Comparison of ENCODE assay signal across 12 cellular contexts in the genomic region with DNA sequence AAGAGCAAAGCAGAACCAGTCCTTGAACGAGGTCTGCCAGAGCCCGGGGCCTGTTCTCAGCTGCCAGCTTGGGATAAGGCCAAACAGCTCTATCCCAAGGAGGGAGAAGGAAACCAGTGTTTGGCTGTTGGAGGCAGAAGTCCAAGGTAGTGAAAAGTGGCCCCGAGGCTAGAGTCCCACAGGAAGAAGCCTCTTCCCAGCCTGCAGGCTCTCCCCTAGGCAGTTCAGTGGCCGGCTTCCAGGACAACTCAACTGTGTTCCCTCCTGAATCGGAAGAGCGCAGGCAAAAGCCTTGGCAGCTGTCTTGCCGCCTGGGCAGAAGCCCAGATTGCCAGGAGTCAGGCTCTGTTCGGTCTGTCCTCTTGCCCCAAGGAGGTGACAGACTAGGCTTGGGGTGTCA. TPM values are rescaled to one million over a fixed set of nuclear protein-coding genes. Genes with fewer than 3 reads are reported as not detected.
DNase-seq lines count a peak whose midpoint lies in the region; ATAC-seq and TF ChIP-seq lines count a peak whose summit lies in the region.
"Had no signal": no experiment of that assay in that cellular context is flagged by ENCODE, and none has a peak within 500 bp of the region (broad histone marks: within the 10 kb centered on the region; RNA-seq: fewer than 3 reads in every experiment).

No MANE protein-coding gene starts in this region.

- CTCF ChIA-PET in HEK293T (lab: Yijun Ruan, JAX): interaction anchor here (1.0 kb wide), 1 partner anchor 73 kb away, joined by 3 read pairs; no protein-coding TSS in a partner anchor

- intact Hi-C loops in adrenal gland (cut with DNase I): no loop called here
- intact Hi-C loops in heart left ventricle (cut with DNase I): loop anchor here in 7 of 10 donors (2.0 to 10.0 kb wide), 6 partner anchors 57 to 469 kb away; a partner anchor contains a TSS
- intact Hi-C loops in sciatic nerve (cut with DNase I): no loop called here

- H3K4me3 ChIP-seq in adrenal gland (no peak overlapping the region), heart left ventricle (no peak overlapping the region)
- H3K4me3 ChIP-seq: BLaER1 treated with 17β-estradiol and CSF1 and Interleukin-3, amounts not matched to agents 10 nM and 100 nM; cardiac muscle cell had no signal

- ATAC-seq in heart left ventricle (peak; percentile 73 to 83 (median 80)), sciatic nerve (peak; percentile 16), GM21515 (IDR thresholded peaks at IDR 0.05; ENCODE audit: unreplicated experiment) (no peak), HG02885 (IDR thresholded peaks at IDR 0.05; ENCODE audit: poor library complexity, unreplicated experiment) (no peak)
- ATAC-seq: activated CD8-positive, alpha-beta T cell treated with anti-CD3 and anti-CD28 coated beads, Interleukin-2, amount 10 ng/mL, durations not matched to agents 7 days and 5 days had no signal

- POLR2A ChIA-PET in HEK293T (lab: Yijun Ruan, JAX): interaction anchor here (1.6 kb wide), 1 partner anchor 20 kb away, joined by 4 read pairs; a partner anchor contains a TSS

- peaks cover 5 to 11% of the 10 kb centered on the region in 2 donors for H3K4me1 ChIP-seq in adrenal gland (replicated peaks in 1 of 2)
- H3K4me1 ChIP-seq in heart left ventricle: peaks cover 7 to 44% (median 23%) of the 10 kb centered on the region in 12 donors

- DNase-seq in DMS79 (lab: John Stamatoyannopoulos, UW) (peak; percentile 32), adrenal gland (peak; percentile 86 to 94 (median 91)), heart left ventricle (peak; percentile 81 to 93 (median 90)), sciatic nerve (ENCODE audit: low spot score) (peak; percentile 69), HEK293T (ENCODE audit: extremely low spot score) (no peak), iPS-NIHi11 (ENCODE audit: low spot score) (no peak)
- DNase-seq: activated CD8-positive, alpha-beta T cell treated with anti-CD3 and anti-CD28 coated beads, Interleukin-2, amount 10 ng/mL, durations not matched to agents 7 days and 5 days; NCI-H526 treated with DMSO at 0.1 percent for 48 hours had no signal

- H3K27me3 ChIP-seq in adrenal gland: no peaks in the 10 kb centered on the region
- H3K27me3 ChIP-seq in heart left ventricle: no peaks in the 10 kb centered on the region
- H3K27me3 ChIP-seq: BLaER1 treated with 17β-estradiol and CSF1 and Interleukin-3, amounts not matched to agents 10 nM and 100 nM; cardiac muscle cell had no signal

- H3K9me3 ChIP-seq in adrenal gland (replicated peaks in 1 of 3) (no peaks in the 10 kb centered on the region), heart left ventricle (no peaks in the 10 kb centered on the region)
- H3K9me3 ChIP-seq: BLaER1 treated with 17β-estradiol and CSF1 and Interleukin-3, amounts not matched to agents 10 nM and 100 nM had no signal

- TF ChIP-seq POLR2A in adrenal gland (IDR thresholded peaks at IDR 0.05): no peak
- TF ChIP-seq POLR2A in heart left ventricle (IDR thresholded peaks at IDR 0.05): no peak

- H3K27ac ChIP-seq in adrenal gland: peak overlapping the region; percentile 31 to 76 (median 50)
- peak overlapping the region; percentile 6 to 85 (median 62) for H3K27ac ChIP-seq in heart left ventricle
- H3K27ac ChIP-seq: BLaER1 treated with 17β-estradiol and CSF1 and Interleukin-3, amounts not matched to agents 10 nM and 100 nM; cardiac muscle cell had no signal

- WGBS in adrenal gland, 4 donors: 17 to 43% (median 30%) methylated on average over 2 to 8 of the region's 8 CpGs
- WGBS in heart left ventricle, 4 donors: 7 to 19% (median 10%) methylated on average over 8 of the region's 8 CpGs

- TF ChIP-seq CTCF in adrenal gland (IDR thresholded peaks at IDR 0.05) (no peak), heart left ventricle (IDR thresholded peaks at IDR 0.05) (no peak)

- no peaks in the 10 kb centered on the region for H3K36me3 ChIP-seq in adrenal gland (replicated peaks in 1 of 2)
- H3K36me3 ChIP-seq in heart left ventricle: peaks cover 0 to 3% (median 0%) of the 10 kb centered on the region in 9 donors
- H3K36me3 ChIP-seq: cardiac muscle cell had no signal

TF ChIP-seq in HEK293T, 16 proteins besides CTCF, POLR2A, EP300 and RAD21:
- no peak for TF ChIP-seq FOXM1 (IDR thresholded peaks at IDR 0.05; ENCODE audit: borderline replicate concordance)
- TF ChIP-seq TARDBP (IDR thresholded peaks at IDR 0.05): no peak
- no peak for TF ChIP-seq ARNT (IDR thresholded peaks at IDR 0.05)
- TF ChIP-seq L3MBTL2 (conservative IDR thresholded peaks at IDR 0.05): no peak
- TF ChIP-seq FOXA1 (IDR thresholded peaks at IDR 0.05): no peak
- no peak for TF ChIP-seq FOXK2 (IDR thresholded peaks at IDR 0.05)
- TF ChIP-seq BHLHE40 (IDR thresholded peaks at IDR 0.05; ENCODE audit: borderline replicate concordance): no peak
- no peak for TF ChIP-seq SUZ12 (IDR thresholded peaks at IDR 0.05)
- TF ChIP-seq SP1 (IDR thresholded peaks at IDR 0.05): no peak
- TF ChIP-seq CTBP1 (IDR thresholded peaks at IDR 0.05; ENCODE audit: borderline replicate concordance): no peak
- TF ChIP-seq ZNF384 (IDR thresholded peaks at IDR 0.05): no peak
- no peak for TF ChIP-seq LEF1 (IDR thresholded peaks at IDR 0.05; ENCODE audit: borderline replicate concordance)
- TF ChIP-seq HDGF (IDR thresholded peaks at IDR 0.05; ENCODE audit: borderline replicate concordance): no peak
- no peak for TF ChIP-seq NFRKB (IDR thresholded peaks at IDR 0.05)
TF ChIP-seq in HEK293T: peak in this region for 0.

RNA-seq across cellular contexts. Expression of a gene that starts 19.3 kb away (rescaled TPM):
- 100 to 1,000 TPM in 7 of 8 donors, 10 to 100 TPM in 1; 60.7 to 234 (median 163) TPM for total RNA-seq in adrenal gland
- polyA plus RNA-seq in adrenal gland: 100 to 1,000 TPM in 1 of 3 donors, 10 to 100 TPM in 2; 45.0 to 113 (median 57.7) TPM
- 100 to 1,000 TPM in 6 of 9 donors, 10 to 100 TPM in 3; 62.3 to 250 (median 122) TPM for total RNA-seq in heart left ventricle
- 100 to 1,000 TPM in 1 of 2 donors, 10 to 100 TPM in 1; 63.2 to 181 TPM for polyA plus RNA-seq in heart left ventricle
- 46.3 TPM for total RNA-seq in sciatic nerve

RNA-seq across cellular contexts. Expression of a gene that starts 56.1 kb away (rescaled TPM):
- not detected for total RNA-seq in adrenal gland
- not detected for polyA plus RNA-seq in adrenal gland
- total RNA-seq in heart left ventricle: not detected
- not detected for polyA plus RNA-seq in heart left ventricle
- not detected for total RNA-seq in sciatic nerve
- total RNA-seq: activated CD8-positive, alpha-beta T cell treated with anti-CD3 and anti-CD28 coated beads, Interleukin-2, amount 10 ng/mL, durations not matched to agents 7 days and 5 days; cardiac muscle cell had no signal

Comparison
In these comparisons a context has a peak if more than half of its experiments do, and no peak if none do; other contexts are left out.
1. DNase-seq: peak in DMS79 (single experiment), adrenal gland (7 of 7), heart left ventricle (5 of 5) and sciatic nerve (single experiment); none in HEK293T (single experiment) and iPS-NIHi11 (single experiment).
2. ATAC-seq: peak in heart left ventricle (4 of 4) and sciatic nerve (single experiment); none in GM21515 (single experiment) and HG02885 (single experiment).
3. intact Hi-C loops: an anchor here in heart left ventricle (2.0 to 10.0 kb wide); none called in adrenal gland and sciatic nerve.